8 cellular contexts compared by ENCODE assay signal in genomic region chr6:33091957-33092356, GRCh38. TPM values are rescaled to one million over a fixed set of nuclear protein-coding genes. Genes with fewer than 3 reads are reported as not detected.
DNase-seq lines count a peak whose midpoint lies in the region; ATAC-seq and TF ChIP-seq lines count a peak whose summit lies in the region.

No MANE protein-coding gene starts in this region.

- peak in 4 of 5 donors; percentile 33 to 41 (median 36) for DNase-seq in CD4-positive, alpha-beta memory T cell
- DNase-seq in NAMALWA (ENCODE audit: low spot score) (peak; percentile 66), activated T-helper 1 cell treated with Interleukin-2 at 50 U/mL for 16 hours (ENCODE audit: low read depth) (peak; percentile 17), right atrium auricular region (ENCODE audit: low spot score) (no peak), NCI-H146 (lab: John Stamatoyannopoulos, UW) (no peak), NOMO-1 (lab: John Stamatoyannopoulos, UW; ENCODE audit: unreplicated experiment in 2 of 2) (no peak)
- peak; percentile 39 to 45 for DNase-seq in stimulated activated CD8-positive, alpha-beta memory T cell treated with anti-CD3 and anti-CD28 coated beads, Interleukin-15, amount 100 ng/mL, for 48 hours (ENCODE audit: low read depth in 2 of 2)

- no peak overlapping the region for H3K4me3 ChIP-seq in CD4-positive, alpha-beta memory T cell (ENCODE audit: low read length in 2 of 2)
- no peak overlapping the region for H3K4me3 ChIP-seq in right atrium auricular region

- peak; percentile 21 to 57 for TF ChIP-seq CTCF in right atrium auricular region (IDR thresholded peaks at IDR 0.05)

- H3K36me3 Mint-ChIP-seq in CD4-positive, alpha-beta memory T cell: peaks cover 2% of the 10 kb centered on the region in 2 donors

- H3K4me1 Mint-ChIP-seq in CD4-positive, alpha-beta memory T cell: no peaks in the 10 kb centered on the region

- no peak overlapping the region for H3K27ac ChIP-seq in CD4-positive, alpha-beta memory T cell (ENCODE audit: low read depth, low read length)
- H3K27ac ChIP-seq in right atrium auricular region: no peak overlapping the region

- H3K36me3 ChIP-seq in CD4-positive, alpha-beta memory T cell (ENCODE audit: insufficient read depth, low read length): no peaks in the 10 kb centered on the region
- no peaks in the 10 kb centered on the region for H3K36me3 ChIP-seq in right atrium auricular region

- CTCF ChIA-PET in CD4-positive, alpha-beta memory T cell (lab: Charles Lee; ENCODE audit: partially characterized antibody): no interaction called here

- H3K9me3 ChIP-seq in CD4-positive, alpha-beta memory T cell (ENCODE audit: control insufficient read depth in 1 of 2, low read length in 2 of 2): no peaks in the 10 kb centered on the region
- H3K9me3 ChIP-seq in right atrium auricular region: no peaks in the 10 kb centered on the region

- H3K27me3 ChIP-seq in CD4-positive, alpha-beta memory T cell (ENCODE audit: insufficient read depth, low read length): no peaks in the 10 kb centered on the region
- no peaks in the 10 kb centered on the region for H3K27me3 ChIP-seq in right atrium auricular region

- H3K27me3 Mint-ChIP-seq in CD4-positive, alpha-beta memory T cell: peaks cover 9 to 29% of the 10 kb centered on the region in 2 donors

- ATAC-seq in GM19035 (IDR thresholded peaks at IDR 0.05; ENCODE audit: unreplicated experiment): no peak

- no peak overlapping the region for H3K4me3 Mint-ChIP-seq in CD4-positive, alpha-beta memory T cell

- intact Hi-C loops in CD4-positive, alpha-beta memory T cell (cut with micrococcal nuclease): loop anchor here (1.0 kb wide), 1 partner anchor 78 kb away; no protein-coding TSS in a partner anchor

- H3K27ac Mint-ChIP-seq in CD4-positive, alpha-beta memory T cell: no peak overlapping the region

- POLR2A ChIA-PET in CD4-positive, alpha-beta memory T cell (lab: Charles Lee; ENCODE audit: partially characterized antibody): no interaction called here

- H3K4me1 ChIP-seq in CD4-positive, alpha-beta memory T cell (ENCODE audit: insufficient read depth, low read length): no peaks in the 10 kb centered on the region
- no peaks in the 10 kb centered on the region for H3K4me1 ChIP-seq in right atrium auricular region

- H3K9me3 Mint-ChIP-seq in CD4-positive, alpha-beta memory T cell: peaks cover 0 to 7% (median 2%) of the 10 kb centered on the region in 8 donors

RNA-seq across cellular contexts. Expression of gene HLA-DPB1, which starts 16.2 kb away (rescaled TPM):
- 10 to 100 TPM; 14.5 to 17.2 TPM for total RNA-seq in CD4-positive, alpha-beta memory T cell
- polyA plus RNA-seq in CD4-positive, alpha-beta memory T cell: 10 to 100 TPM; 50.5 to 76.9 TPM
- total RNA-seq in right atrium auricular region: 10 to 100 TPM; 22.0 to 76.7 TPM

RNA-seq across cellular contexts. Expression of gene HLA-DPA1, which starts 18.5 kb away (rescaled TPM):
- 10 to 100 TPM; 17.0 to 18.2 TPM for total RNA-seq in CD4-positive, alpha-beta memory T cell
- 10 to 100 TPM; 40.0 to 41.6 TPM for polyA plus RNA-seq in CD4-positive, alpha-beta memory T cell
- 10 to 100 TPM; 13.1 to 60.5 TPM for total RNA-seq in right atrium auricular region

Comparison
In these comparisons a context has a peak if more than half of its experiments do, and no peak if none do; other contexts are left out.
1. DNase-seq: peak in CD4-positive, alpha-beta memory T cell (4 of 5), NAMALWA (single experiment), activated T-helper 1 cell treated with Interleukin-2 at 50 U/mL for 16 hours (single experiment) and stimulated activated CD8-positive, alpha-beta memory T cell treated with anti-CD3 and anti-CD28 coated beads, Interleukin-15, amount 100 ng/mL, for 48 hours (2 of 2); none in right atrium auricular region (single experiment), NCI-H146 (single experiment) and NOMO-1 (0 of 2).